ENCODE assay signal across 19 cellular contexts in the genomic region with DNA sequence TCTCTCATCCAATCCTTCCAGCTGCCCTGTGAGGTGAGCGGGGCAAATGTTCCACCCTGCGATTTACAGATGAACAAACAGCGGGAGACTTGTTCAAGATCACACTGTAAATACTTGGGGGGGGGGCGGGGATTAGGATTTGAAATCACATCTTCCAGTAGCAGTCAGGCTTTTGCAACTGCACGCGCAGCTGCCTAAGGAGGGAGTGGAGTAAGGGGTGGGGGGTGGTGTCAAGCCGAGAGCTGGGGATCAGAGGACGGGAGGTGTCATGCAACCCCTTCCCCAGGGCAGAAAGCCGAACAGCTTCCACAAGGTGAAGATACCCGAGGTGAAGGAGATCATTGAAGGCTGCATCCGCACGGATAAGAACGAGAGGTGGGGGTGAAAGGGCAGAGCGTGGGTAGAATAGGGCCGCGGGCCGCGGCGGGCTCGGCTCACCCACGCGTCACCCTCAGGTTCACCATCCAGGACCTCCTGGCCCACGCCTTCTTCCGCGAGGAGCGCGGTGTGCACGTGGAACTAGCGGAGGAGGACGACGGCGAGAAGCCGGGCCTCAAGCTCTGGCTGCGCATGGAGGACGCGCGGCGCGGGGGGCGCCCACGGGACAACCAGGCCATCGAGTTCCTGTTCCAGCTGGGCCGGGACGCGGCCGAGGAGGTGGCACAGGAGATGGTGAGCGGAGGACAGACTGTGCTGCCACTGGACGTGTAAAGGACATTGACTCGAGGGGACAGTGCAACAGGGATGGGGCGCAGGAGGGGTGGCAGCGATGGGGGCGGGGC. TPM values are rescaled to one million over a fixed set of nuclear protein-coding genes. Genes with fewer than 3 reads are reported as not detected.
DNase-seq lines count a peak whose midpoint lies in the region; ATAC-seq, FAIRE-seq and TF ChIP-seq lines count a peak whose summit lies in the region.
"Had no signal": no experiment of that assay in that cellular context is flagged by ENCODE, and none has a peak within 500 bp of the region (broad histone marks: within the 10 kb centered on the region; RNA-seq: fewer than 3 reads in every experiment).

No MANE protein-coding gene starts in this region.

- peak overlapping the region; percentile 70 for H3K4ac ChIP-seq in neuronal stem cell (ENCODE audit: low read length)

- H3K27ac Mint-ChIP-seq in CD4-positive, alpha-beta memory T cell, result no peak overlapping the region
- no peak overlapping the region for H3K27ac Mint-ChIP-seq in astrocyte (ENCODE audit: unreplicated experiment)
- H3K27ac Mint-ChIP-seq: activated CD4-positive, alpha-beta memory T cell treated with anti-CD3 and anti-CD28 coated beads, Interleukin-2, amount 10 ng/mL, durations not matched to agents 7 days and 5 days; nephron progenitor cell had no signal

- H2AFZ ChIP-seq in astrocyte (ENCODE audit: low read depth, low read length), result no peak overlapping the region
- H2AFZ ChIP-seq in neuronal stem cell (ENCODE audit: low read length), result no peak overlapping the region
- H2AFZ ChIP-seq in MM.1S (ENCODE audit: low read length), result no peak overlapping the region

- H3K23ac ChIP-seq in neuronal stem cell (ENCODE audit: low read depth, low read length, poor library complexity), result peak overlapping the region; percentile 9

- H3K9me2 ChIP-seq in MM.1S (replicated peaks; ENCODE audit: insufficient read depth, low read length), result no peaks in the 10 kb centered on the region

- DNase-seq in activated CD4-positive, alpha-beta T cell treated with anti-CD3 and anti-CD28 coated beads, Interleukin-2, amount 50 U/mL, for 4 hours, result peak; percentile 28 to 31
- no peak for DNase-seq in activated CD4-positive, alpha-beta T cell treated with anti-CD3 and anti-CD28 coated beads, Interleukin-2, amount 50 U/mL, for 48 hours
- DNase-seq in CD4-positive, alpha-beta memory T cell, result no peak
- DNase-seq in astrocyte (ENCODE audit: low read depth) (no peak), neuronal stem cell (ENCODE audit: low spot score) (no peak), RWPE1 (ENCODE audit: low spot score) (no peak), MM.1S (no peak)
- DNase-seq: activated CD4-positive, alpha-beta memory T cell treated with anti-CD3 and anti-CD28 coated beads, Interleukin-2, amount 10 ng/mL, durations not matched to agents 7 days and 5 days; DND-41; kidney glomerular epithelial cell; NCI-H187 treated with DMSO at 0.1 percent for 48 hours; NCI-H446 treated with DMSO at 0.1 percent for 48 hours; nephron progenitor cell had no signal

- no peak overlapping the region for H2BK120ac ChIP-seq in neuronal stem cell (ENCODE audit: low read depth, low read length)

- H3K79me1 ChIP-seq in neuronal stem cell (ENCODE audit: low read depth, low read length), result no peaks in the 10 kb centered on the region

- H3K36me3 ChIP-seq in CD4-positive, alpha-beta memory T cell (ENCODE audit: insufficient read depth, low read length), result no peaks in the 10 kb centered on the region
- H3K36me3 ChIP-seq in astrocyte (ENCODE audit: insufficient read depth, low read length) (peaks cover 14% of the 10 kb centered on the region), neuronal stem cell (replicated peaks in 1 of 2; ENCODE audit: control insufficient read depth in 2 of 2, insufficient read depth in 2 of 2, low read length in 2 of 2) (peaks cover 0 to 2% of the 10 kb centered on the region in 2 donors), MM.1S (replicated peaks; ENCODE audit: insufficient read depth, low read length) (no peaks in the 10 kb centered on the region)
- H3K36me3 ChIP-seq: prostate gland, suprapubic skin had no signal

- H3K9me3 ChIP-seq in CD4-positive, alpha-beta memory T cell (ENCODE audit: control insufficient read depth in 1 of 2, low read length in 2 of 2), result no peaks in the 10 kb centered on the region
- H3K9me3 ChIP-seq in astrocyte (ENCODE audit: insufficient read depth, low read depth, low read length) (no peaks in the 10 kb centered on the region), neuronal stem cell (replicated peaks in 1 of 2; ENCODE audit: control insufficient read depth in 2 of 2, insufficient read depth in 1 of 2, low read depth in 1 of 2, low read length in 2 of 2) (no peaks in the 10 kb centered on the region), MM.1S (replicated peaks; ENCODE audit: insufficient read depth, low read length) (no peaks in the 10 kb centered on the region)
- H3K9me3 ChIP-seq: prostate gland, suprapubic skin had no signal

- peak overlapping the region; percentile 16 for H2BK12ac ChIP-seq in neuronal stem cell (ENCODE audit: low read length)

- peak overlapping the region; percentile 23 for H2AK5ac ChIP-seq in neuronal stem cell (ENCODE audit: low read depth, low read length)

- H3K9ac ChIP-seq in astrocyte (ENCODE audit: low read length) (no peak overlapping the region), neuronal stem cell (ENCODE audit: low read depth, low read length, poor library complexity) (no peak overlapping the region), MM.1S (ENCODE audit: low read length) (no peak overlapping the region)

- H3K79me2 ChIP-seq in astrocyte (ENCODE audit: insufficient read depth, low read length), result peaks cover 47% of the 10 kb centered on the region
- H3K79me2 ChIP-seq in MM.1S (ENCODE audit: low read length), result no peaks in the 10 kb centered on the region

- intact Hi-C loops in CD4-positive, alpha-beta memory T cell (cut with micrococcal nuclease), result no loop called here

- no peaks in the 10 kb centered on the region for H3F3A ChIP-seq in MM.1S (ENCODE audit: insufficient read depth, low read length)

- no peak overlapping the region for H3K18ac ChIP-seq in neuronal stem cell (ENCODE audit: low read length)

- CTCF ChIA-PET in CD4-positive, alpha-beta memory T cell (lab: Charles Lee; ENCODE audit: partially characterized antibody), result no interaction called here
- CTCF ChIA-PET in RWPE1 (lab: Yijun Ruan, JAX), result interaction anchor here (0.9 kb wide), 1 partner anchor 24 kb away, joined by 3 read pairs; a partner anchor contains a TSS

- peak overlapping the region in 6 of 8 donors; percentile 17 to 75 (median 54) for H3K4me3 Mint-ChIP-seq in CD4-positive, alpha-beta memory T cell
- no peak overlapping the region for H3K4me3 Mint-ChIP-seq in astrocyte (ENCODE audit: unreplicated experiment)
- H3K4me3 Mint-ChIP-seq: activated CD4-positive, alpha-beta memory T cell treated with anti-CD3 and anti-CD28 coated beads, Interleukin-2, amount 10 ng/mL, durations not matched to agents 7 days and 5 days; nephron progenitor cell had no signal

- peaks cover 67% of the 10 kb centered on the region for H4K20me1 ChIP-seq in astrocyte (ENCODE audit: insufficient read depth, low read length)
- no peaks in the 10 kb centered on the region for H4K20me1 ChIP-seq in MM.1S (ENCODE audit: insufficient read depth, low read length)

- H3K27me3 Mint-ChIP-seq in CD4-positive, alpha-beta memory T cell, result peaks cover 44 to 53% of the 10 kb centered on the region in 2 donors
- no peaks in the 10 kb centered on the region for H3K27me3 Mint-ChIP-seq in astrocyte (ENCODE audit: low read depth, unreplicated experiment)

- H3K36me3 Mint-ChIP-seq in CD4-positive, alpha-beta memory T cell, result peaks cover 0 to under 1% of the 10 kb centered on the region in 2 donors
- peaks cover 22% of the 10 kb centered on the region for H3K36me3 Mint-ChIP-seq in astrocyte (ENCODE audit: low read depth, unreplicated experiment)

- H3K4me2 ChIP-seq in astrocyte (ENCODE audit: low read length), result peak overlapping the region; percentile 96
- H3K4me2 ChIP-seq in neuronal stem cell (ENCODE audit: insufficient read depth, low read length, poor library complexity, severe bottlenecking), result no peak overlapping the region
- no peak overlapping the region for H3K4me2 ChIP-seq in MM.1S (ENCODE audit: low read depth, low read length)
- H3K4me2 ChIP-seq: smooth muscle cell had no signal

- peaks cover 0 to 2% (median 0%) of the 10 kb centered on the region in 8 donors for H3K9me3 Mint-ChIP-seq in CD4-positive, alpha-beta memory T cell
- H3K9me3 Mint-ChIP-seq in astrocyte (ENCODE audit: unreplicated experiment), result no peaks in the 10 kb centered on the region
- H3K9me3 Mint-ChIP-seq: activated CD4-positive, alpha-beta memory T cell treated with anti-CD3 and anti-CD28 coated beads, Interleukin-2, amount 10 ng/mL, durations not matched to agents 7 days and 5 days; nephron progenitor cell had no signal

- H4K8ac ChIP-seq in neuronal stem cell (ENCODE audit: low read depth, low read length), result no peak overlapping the region

- H4K91ac ChIP-seq in neuronal stem cell (ENCODE audit: low read depth, low read length, poor library complexity), result no peak overlapping the region

- peaks cover 16 to 35% (median 26%) of the 10 kb centered on the region in 4 donors for H3K4me1 Mint-ChIP-seq in CD4-positive, alpha-beta memory T cell
- peaks cover 17% of the 10 kb centered on the region for H3K4me1 Mint-ChIP-seq in astrocyte (ENCODE audit: low read depth, unreplicated experiment)

- H3K27ac ChIP-seq in CD4-positive, alpha-beta memory T cell (ENCODE audit: low read depth, low read length), result no peak overlapping the region
- H3K27ac ChIP-seq in astrocyte (ENCODE audit: low read depth, low read length), result no peak overlapping the region
- no peak overlapping the region for H3K27ac ChIP-seq in neuronal stem cell (replicated peaks; ENCODE audit: low read length)
- no peak overlapping the region for H3K27ac ChIP-seq in RWPE1
- H3K27ac ChIP-seq in MM.1S (ENCODE audit: low read length), result no peak overlapping the region
- H3K27ac ChIP-seq: prostate gland, suprapubic skin had no signal

- H3K4me1 ChIP-seq in CD4-positive, alpha-beta memory T cell (ENCODE audit: insufficient read depth, low read length), result peaks cover 16% of the 10 kb centered on the region
- H3K4me1 ChIP-seq in astrocyte (ENCODE audit: insufficient read depth, low read length) (peaks cover 36% of the 10 kb centered on the region), neuronal stem cell (ENCODE audit: control insufficient read depth in 2 of 2, insufficient read depth in 1 of 2, low read depth in 1 of 2, low read length in 2 of 2) (peaks cover 0 to 5% of the 10 kb centered on the region in 2 donors), MM.1S (ENCODE audit: low read length) (no peaks in the 10 kb centered on the region)
- H3K4me1 ChIP-seq: prostate gland had no signal

- no peak for ATAC-seq in HG03159 (IDR thresholded peaks at IDR 0.05; ENCODE audit: unreplicated experiment)

- H2BK5ac ChIP-seq in neuronal stem cell (ENCODE audit: low read length), result no peak overlapping the region

- H3K27me3 ChIP-seq in CD4-positive, alpha-beta memory T cell (ENCODE audit: insufficient read depth, low read length), result peaks cover 44% of the 10 kb centered on the region
- H3K27me3 ChIP-seq in astrocyte (ENCODE audit: insufficient read depth, low read length), result no peaks in the 10 kb centered on the region
- peaks cover 0 to 25% (median 8%) of the 10 kb centered on the region in 3 experiments for H3K27me3 ChIP-seq in neuronal stem cell (ENCODE audit: control insufficient read depth in 3 of 3, insufficient read depth in 3 of 3, low read depth in 1 of 3, low read length in 3 of 3)
- H3K27me3 ChIP-seq in MM.1S (replicated peaks; ENCODE audit: insufficient read depth, low read length), result peaks cover 79% of the 10 kb centered on the region

- POLR2A ChIA-PET in CD4-positive, alpha-beta memory T cell (lab: Charles Lee; ENCODE audit: partially characterized antibody), result interaction anchor here (1.2 kb wide), 1 partner anchor 11 kb away, joined by 5 read pairs; a partner anchor contains a TSS
- POLR2A ChIA-PET in RWPE1 (lab: Yijun Ruan, JAX; ENCODE audit: low non-redundant PET), result no interaction called here

- no peak overlapping the region for H3K14ac ChIP-seq in neuronal stem cell (ENCODE audit: low read length)

- no peak overlapping the region for H2BK15ac ChIP-seq in neuronal stem cell (ENCODE audit: low read length)

- FAIRE-seq in astrocyte (lab: Jason Lieb, UNC), result no peak
- FAIRE-seq: frontal cortex, TTC549 had no signal

- no peak overlapping the region for H3K4me3 ChIP-seq in CD4-positive, alpha-beta memory T cell (ENCODE audit: low read length in 2 of 2)
- H3K4me3 ChIP-seq in astrocyte (ENCODE audit: insufficient read depth, low read depth, low read length) (peak overlapping the region; percentile 85), neuronal stem cell (ENCODE audit: low read length in 2 of 2) (no peak overlapping the region), MM.1S (ENCODE audit: low read length) (no peak overlapping the region)
- H3K4me3 ChIP-seq: prostate gland, smooth muscle cell, suprapubic skin had no signal

- no peak for TF ChIP-seq CTCF in astrocyte (IDR thresholded peaks at IDR 0.05; ENCODE audit: insufficient read depth, low read depth, low read length)
- no peak for TF ChIP-seq CTCF in RWPE1 (conservative IDR thresholded peaks at IDR 0.05; ENCODE audit: low read depth)
- TF ChIP-seq CTCF in MM.1S (IDR thresholded peaks at IDR 0.05; ENCODE audit: low read length), result no peak

- WGBS in neuronal stem cell (ENCODE audit: extremely low coverage in 2 of 2, insufficient read length in 2 of 2, insufficient replicate concordance in 1 of 2), 2 donors, result no CpG with 5 or more reads among the region's 52 CpGs

RNA-seq across cellular contexts. Expression of a gene that starts 4.6 kb away (rescaled TPM):
- under 1 TPM; 0.14 to 0.41 TPM for total RNA-seq in CD4-positive, alpha-beta memory T cell
- polyA plus RNA-seq in CD4-positive, alpha-beta memory T cell, result not detected
- total RNA-seq in astrocyte, result 22.8 and 34.8 TPM in 2 replicates
- polyA plus RNA-seq in neuronal stem cell (2013, experiment 1 of 2), result 0.81 TPM
- 0.68 TPM for polyA plus RNA-seq in neuronal stem cell (2013, experiment 2 of 2)
- polyA plus RNA-seq: smooth muscle cell had no signal

RNA-seq across cellular contexts. Expression of a gene that starts 11.8 kb away (rescaled TPM):
- total RNA-seq in CD4-positive, alpha-beta memory T cell, result 10 to 100 TPM; 39.3 to 43.6 TPM
- polyA plus RNA-seq in CD4-positive, alpha-beta memory T cell, result 10 to 100 TPM; 39.8 to 63.3 TPM
- total RNA-seq in astrocyte, result 49.5 and 53.2 TPM in 2 replicates
- 82.4 TPM for polyA plus RNA-seq in neuronal stem cell (2013, experiment 1 of 2)
- polyA plus RNA-seq in neuronal stem cell (2013, experiment 2 of 2), result 80.2 TPM

RNA-seq across cellular contexts. Expression of a gene that starts 13.5 kb away (rescaled TPM):
- 10 to 100 TPM; 27.7 to 30.1 TPM for total RNA-seq in CD4-positive, alpha-beta memory T cell
- polyA plus RNA-seq in CD4-positive, alpha-beta memory T cell, result 100 to 1,000 TPM; 110 to 153 TPM
- total RNA-seq in astrocyte, result 31.8 and 34.3 TPM in 2 replicates
- polyA plus RNA-seq in neuronal stem cell (2013, experiment 1 of 2), result 87.7 TPM
- 86.6 TPM for polyA plus RNA-seq in neuronal stem cell (2013, experiment 2 of 2)

RNA-seq across cellular contexts. Expression of a gene that starts 13.7 kb away (rescaled TPM):
- not detected for total RNA-seq in CD4-positive, alpha-beta memory T cell
- polyA plus RNA-seq in CD4-positive, alpha-beta memory T cell, result under 1 TPM; 0.22 to 0.43 TPM
- not detected in 2 replicates for total RNA-seq in astrocyte
- 0.08 TPM for polyA plus RNA-seq in neuronal stem cell (2013, experiment 1 of 2)
- 0.32 TPM for polyA plus RNA-seq in neuronal stem cell (2013, experiment 2 of 2)
- total RNA-seq: activated CD4-positive, alpha-beta memory T cell treated with anti-CD3 and anti-CD28 coated beads, Interleukin-2, amount 10 ng/mL, durations not matched to agents 7 days and 5 days; smooth muscle cell had no signal

RNA-seq across cellular contexts. Expression of a gene that starts 24.0 kb away (rescaled TPM):
- total RNA-seq in CD4-positive, alpha-beta memory T cell, result not detected
- not detected for polyA plus RNA-seq in CD4-positive, alpha-beta memory T cell
- total RNA-seq in astrocyte, result 6.1 and 6.8 TPM in 2 replicates
- polyA plus RNA-seq in neuronal stem cell (2013, experiment 1 of 2), result 7.7 TPM
- 8.0 TPM for polyA plus RNA-seq in neuronal stem cell (2013, experiment 2 of 2)
- total RNA-seq: activated CD4-positive, alpha-beta memory T cell treated with anti-CD3 and anti-CD28 coated beads, Interleukin-2, amount 10 ng/mL, durations not matched to agents 7 days and 5 days had no signal

Comparison
In these comparisons a context has a peak if more than half of its experiments do, and no peak if none do; other contexts are left out.
1. DNase-seq: peak in activated CD4-positive, alpha-beta T cell treated with anti-CD3 and anti-CD28 coated beads, Interleukin-2, amount 50 U/mL, for 4 hours (2 of 2); none in activated CD4-positive, alpha-beta T cell treated with anti-CD3 and anti-CD28 coated beads, Interleukin-2, amount 50 U/mL, for 48 hours (0 of 2), CD4-positive, alpha-beta memory T cell (0 of 5), astrocyte (single experiment), neuronal stem cell (single experiment), RWPE1 (single experiment) and MM.1S (single experiment).
2. RNA of a gene that starts 4.6 kb away (total RNA-seq): 22.8 to 34.8 TPM in astrocyte; 0.14 to 0.41 TPM in CD4-positive, alpha-beta memory T cell; every median in the first group is over 10 times any median in the second.